ENCODE assay signal across 10 cellular contexts in the genomic region with DNA sequence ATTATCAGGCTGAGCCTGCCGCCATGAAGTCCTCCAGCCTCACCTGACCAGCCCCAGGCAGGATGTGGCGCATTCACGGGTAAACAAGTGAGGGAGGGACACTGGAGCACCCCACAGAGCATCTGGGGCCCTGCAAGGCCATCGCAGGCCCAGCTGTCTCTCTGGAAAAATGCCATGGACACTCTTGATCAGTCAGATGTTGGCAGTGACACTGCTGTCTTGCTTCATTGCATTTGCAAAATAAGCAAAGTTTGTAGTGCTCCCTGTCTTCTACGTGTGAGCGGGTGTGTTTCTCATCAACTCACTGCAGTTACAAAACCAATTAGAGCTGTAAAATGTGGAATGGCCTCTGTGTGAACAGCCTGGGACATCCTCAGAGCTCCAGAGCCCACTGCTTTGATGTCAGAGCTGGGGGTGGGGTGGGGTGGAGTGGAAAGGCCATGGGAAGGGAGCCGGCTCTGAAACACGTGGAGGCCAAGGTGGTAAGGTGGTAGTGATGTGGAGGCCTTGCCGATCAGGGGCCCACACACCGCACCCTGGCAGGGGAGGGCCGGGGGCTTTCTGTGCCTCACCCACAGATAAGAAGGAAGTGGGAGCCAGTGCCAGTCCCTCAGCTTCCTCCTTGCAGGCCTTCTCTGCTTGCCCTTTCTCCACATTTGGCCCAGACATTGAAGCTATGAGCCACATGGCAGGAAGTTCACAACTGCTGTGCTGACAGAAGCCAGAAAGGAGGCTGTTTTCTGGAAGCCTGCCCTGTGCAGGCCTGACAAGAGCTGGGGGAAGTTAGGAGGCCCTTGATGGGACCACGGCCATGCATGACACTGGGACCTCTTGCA.
DNase-seq lines count a peak whose midpoint lies in the region; ATAC-seq and TF ChIP-seq lines count a peak whose summit lies in the region.
"Had no signal": no experiment of that assay in that cellular context is flagged by ENCODE, and none has a peak within 500 bp of the region (broad histone marks: within the 10 kb centered on the region; RNA-seq: fewer than 3 reads in every experiment).

No MANE protein-coding gene starts in this region.

- H3K9ac ChIP-seq in colonic mucosa (ENCODE audit: low read depth in 2 of 2, low read length in 2 of 2), result no peak overlapping the region

- H3K27ac Mint-ChIP-seq in stimulated activated effector memory CD8-positive, alpha-beta T cell treated with anti-CD3 and anti-CD28 coated beads, Interleukin-12 subunit alpha, Interleukin-12 subunit beta, amount 100 ng/mL, for 72 hours, result no peak overlapping the region

- peak; percentile 63 for ATAC-seq in mucosa of descending colon
- no peak for ATAC-seq in stimulated activated effector memory CD8-positive, alpha-beta T cell treated with anti-CD3 and anti-CD28 coated beads, Interleukin-12 subunit alpha, Interleukin-12 subunit beta, amount 100 ng/mL, for 72 hours

- intact Hi-C loops in colonic mucosa (cut with DNase I), result no loop called here
- intact Hi-C loops in mucosa of descending colon (cut with DNase I, micrococcal nuclease), result loop anchor here in 1 of 2 donors (10.0 kb wide), 1 partner anchor 255 kb away; the partner anchor contains the start of gene RHOU

- peak; percentile 26 for DNase-seq in AG08395 (ENCODE audit: low spot score)
- DNase-seq in NCI-H1694 treated with DMSO at 0.1 percent for 48 hours (lab: John Stamatoyannopoulos, UW), result peak; percentile 98
- DNase-seq in colonic mucosa, result peak; percentile 46
- peak; percentile 44 to 62 (median 53) for DNase-seq in mucosa of descending colon
- DNase-seq in activated CD4-positive, alpha-beta T cell treated with anti-CD3 and anti-CD28 coated beads for 1 hour, result no peak
- DNase-seq in stimulated activated effector memory CD8-positive, alpha-beta T cell treated with anti-CD3 and anti-CD28 coated beads, Interleukin-12 subunit alpha, Interleukin-12 subunit beta, amount 100 ng/mL, for 72 hours (ENCODE audit: low spot score in 2 of 2), result no peak
- no peak for DNase-seq in stimulated activated CD4-positive, alpha-beta T cell treated with anti-CD3 and anti-CD28 coated beads, Interleukin-12 subunit alpha, Interleukin-12 subunit beta, amount 100 ng/mL, for 4 hours
- DNase-seq in effector CD8-positive, alpha-beta T cell (lab: John Stamatoyannopoulos, UW), result no peak

- no peaks in the 10 kb centered on the region for H3K36me3 ChIP-seq in colonic mucosa
- no peaks in the 10 kb centered on the region for H3K36me3 ChIP-seq in mucosa of descending colon (ENCODE audit: low read depth)

- no peaks in the 10 kb centered on the region for H3K9me3 Mint-ChIP-seq in stimulated activated effector memory CD8-positive, alpha-beta T cell treated with anti-CD3 and anti-CD28 coated beads, Interleukin-12 subunit alpha, Interleukin-12 subunit beta, amount 100 ng/mL, for 72 hours
- H3K9me3 Mint-ChIP-seq: central memory CD8-positive, alpha-beta T cell; IgD-negative memory B cell had no signal

- no peaks in the 10 kb centered on the region for H3K27me3 ChIP-seq in colonic mucosa

- TF ChIP-seq CTCF in colonic mucosa (IDR thresholded peaks at IDR 0.05) (no peak), mucosa of descending colon (IDR thresholded peaks at IDR 0.05) (no peak)

- H3K4me1 ChIP-seq in colonic mucosa (no peaks in the 10 kb centered on the region), mucosa of descending colon (ENCODE audit: low read depth) (no peaks in the 10 kb centered on the region)

- H3K27ac ChIP-seq in colonic mucosa, result peak overlapping the region; percentile 7

- H3K4me3 Mint-ChIP-seq in stimulated activated effector memory CD8-positive, alpha-beta T cell treated with anti-CD3 and anti-CD28 coated beads, Interleukin-12 subunit alpha, Interleukin-12 subunit beta, amount 100 ng/mL, for 72 hours, result no peak overlapping the region
- H3K4me3 Mint-ChIP-seq: central memory CD8-positive, alpha-beta T cell had no signal

- H3K36me3 Mint-ChIP-seq in stimulated activated effector memory CD8-positive, alpha-beta T cell treated with anti-CD3 and anti-CD28 coated beads, Interleukin-12 subunit alpha, Interleukin-12 subunit beta, amount 100 ng/mL, for 72 hours, result no peaks in the 10 kb centered on the region
- H3K36me3 Mint-ChIP-seq: IgD-negative memory B cell had no signal

- peaks cover 7% of the 10 kb centered on the region for H3K4me1 Mint-ChIP-seq in stimulated activated effector memory CD8-positive, alpha-beta T cell treated with anti-CD3 and anti-CD28 coated beads, Interleukin-12 subunit alpha, Interleukin-12 subunit beta, amount 100 ng/mL, for 72 hours
- H3K4me1 Mint-ChIP-seq: central memory CD8-positive, alpha-beta T cell had no signal

- H3K4me3 ChIP-seq in colonic mucosa (no peak overlapping the region), mucosa of descending colon (no peak overlapping the region)

- no peaks in the 10 kb centered on the region for H3K9me3 ChIP-seq in colonic mucosa
- no peaks in the 10 kb centered on the region for H3K9me3 ChIP-seq in mucosa of descending colon

Comparison
In these comparisons a context has a peak if more than half of its experiments do, and no peak if none do; other contexts are left out.
1. DNase-seq: peak in AG08395 (single experiment), NCI-H1694 treated with DMSO at 0.1 percent for 48 hours (single experiment), colonic mucosa (single experiment) and mucosa of descending colon (3 of 3); none in activated CD4-positive, alpha-beta T cell treated with anti-CD3 and anti-CD28 coated beads for 1 hour (single experiment), stimulated activated effector memory CD8-positive, alpha-beta T cell treated with anti-CD3 and anti-CD28 coated beads, Interleukin-12 subunit alpha, Interleukin-12 subunit beta, amount 100 ng/mL, for 72 hours (0 of 2), stimulated activated CD4-positive, alpha-beta T cell treated with anti-CD3 and anti-CD28 coated beads, Interleukin-12 subunit alpha, Interleukin-12 subunit beta, amount 100 ng/mL, for 4 hours (single experiment) and effector CD8-positive, alpha-beta T cell (single experiment).